In the genomic region with DNA sequence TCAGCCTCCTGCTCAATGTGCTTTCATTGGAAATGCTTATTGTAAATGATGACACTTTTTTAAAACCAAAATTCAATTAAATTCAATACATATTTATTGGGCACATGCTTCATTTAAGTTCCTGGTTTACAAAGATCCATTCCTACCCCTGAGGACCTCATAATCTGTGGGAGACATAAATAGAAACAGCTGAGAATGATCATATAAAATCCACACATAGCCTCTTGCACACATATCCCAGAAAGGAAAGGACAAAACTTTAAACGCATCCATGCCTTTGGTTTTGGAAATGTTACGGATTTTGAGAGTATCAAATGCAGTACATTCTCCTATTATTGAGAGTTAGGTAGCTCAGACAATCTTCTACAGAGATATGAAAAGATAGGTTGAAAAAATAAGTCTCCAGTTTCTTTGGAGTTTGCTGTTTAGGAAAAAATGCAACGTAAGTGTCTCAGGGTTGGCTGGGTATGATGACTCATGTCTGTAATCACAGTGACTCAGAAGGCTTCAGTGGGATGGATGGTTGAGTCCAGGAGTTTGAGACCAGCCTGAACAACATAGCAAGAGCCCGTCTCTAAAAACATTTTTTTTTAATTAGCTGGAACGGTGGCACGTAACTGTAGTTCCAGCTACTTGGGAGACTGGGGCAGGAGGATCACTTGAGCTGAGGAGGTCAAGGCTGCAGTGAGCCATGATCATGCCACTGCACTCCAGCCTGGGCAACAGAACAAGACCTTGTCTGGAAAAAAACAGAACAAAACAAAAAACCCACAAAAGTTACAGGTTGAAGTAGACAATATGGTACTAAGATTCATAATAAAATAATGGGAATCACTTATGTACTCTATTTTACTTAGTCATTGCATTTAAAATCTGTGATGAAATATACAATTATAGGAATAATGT, we compare ENCODE assay signal across 11 cellular contexts. TPM values are rescaled to one million over a fixed set of nuclear protein-coding genes. Genes with fewer than 3 reads are reported as not detected.
DNase-seq lines count a peak whose midpoint lies in the region; ATAC-seq, FAIRE-seq and TF ChIP-seq lines count a peak whose summit lies in the region.
"Had no signal": no experiment of that assay in that cellular context is flagged by ENCODE, and none has a peak within 500 bp of the region (broad histone marks: within the 10 kb centered on the region; RNA-seq: fewer than 3 reads in every experiment).

No MANE protein-coding gene starts in this region.

- no peaks in the 10 kb centered on the region for H3K36me3 ChIP-seq in BJ (ENCODE audit: control insufficient read depth, insufficient read depth, low read length)
- no peaks in the 10 kb centered on the region for H3K36me3 ChIP-seq in astrocyte (ENCODE audit: insufficient read depth, low read length)
- H3K36me3 ChIP-seq: esophagus squamous epithelium had no signal

- H3K27ac ChIP-seq in astrocyte (ENCODE audit: low read depth, low read length), result peak overlapping the region; percentile 33
- no peak overlapping the region for H3K27ac ChIP-seq in CD4-positive, alpha-beta T cell (ENCODE audit: low read depth, low read length)
- H3K27ac ChIP-seq: esophagus squamous epithelium had no signal

- TF ChIP-seq CTCF in BJ (IDR thresholded peaks at IDR 0.05; ENCODE audit: insufficient read depth, low read depth, low read length) (no peak), astrocyte (IDR thresholded peaks at IDR 0.05; ENCODE audit: insufficient read depth, low read depth, low read length) (no peak)
- no peak for TF ChIP-seq CTCF in CD4-positive, alpha-beta T cell (IDR thresholded peaks at IDR 0.05)

- ATAC-seq in HG02884 (IDR thresholded peaks at IDR 0.05; ENCODE audit: unreplicated experiment), result no peak
- ATAC-seq in CD4-positive, alpha-beta T cell (ENCODE audit: poor library complexity), result no peak

- DNase-seq in BJ (ENCODE audit: low read depth) (peak; percentile 71), LHCN-M2 (ENCODE audit: low read depth) (peak; percentile 86), astrocyte (ENCODE audit: low read depth) (peak; percentile 86), kidney tubule cell (ENCODE audit: low spot score) (peak; percentile 93), NCI-H2227 (lab: John Stamatoyannopoulos, UW; ENCODE audit: unreplicated experiment) (no peak), NCI-H82 treated with DMSO at 0.1 percent for 48 hours (lab: John Stamatoyannopoulos, UW; ENCODE audit: unreplicated experiment) (no peak)
- DNase-seq in CD4-positive, alpha-beta T cell, result no peak
- DNase-seq: esophagus squamous epithelium, NCI-H1436 had no signal

- H3K36me3 Mint-ChIP-seq in astrocyte (ENCODE audit: low read depth, unreplicated experiment), result peaks cover 3% of the 10 kb centered on the region
- H3K36me3 Mint-ChIP-seq in CD4-positive, alpha-beta T cell (ENCODE audit: low read depth), result no peaks in the 10 kb centered on the region

- H3K27me3 ChIP-seq in BJ (ENCODE audit: control insufficient read depth, insufficient read depth, low read length) (peaks cover 3% of the 10 kb centered on the region; the same call in 1 of the 2 replicates), astrocyte (ENCODE audit: insufficient read depth, low read length) (no peaks in the 10 kb centered on the region)
- H3K27me3 ChIP-seq in CD4-positive, alpha-beta T cell (ENCODE audit: control insufficient read depth, insufficient read depth, low read length), result peaks cover 35% of the 10 kb centered on the region

- no peaks in the 10 kb centered on the region for H4K20me1 ChIP-seq in astrocyte (ENCODE audit: insufficient read depth, low read length)

- no peak overlapping the region for H2AFZ ChIP-seq in astrocyte (ENCODE audit: low read depth, low read length)

- H3K4me1 ChIP-seq in astrocyte (ENCODE audit: insufficient read depth, low read length), result peaks cover 15% of the 10 kb centered on the region

- CTCF ChIA-PET in BJ (lab: Yijun Ruan, JAX), result interaction anchor here (1.0 to 7.4 kb wide), 3 partner anchors 11 to 30 kb away, joined by 3 to 54 read pairs (median 3); no protein-coding TSS in a partner anchor
- CTCF ChIA-PET in CD4-positive, alpha-beta T cell (lab: Charles Lee), result no interaction called here

- H3K27me3 Mint-ChIP-seq in astrocyte (ENCODE audit: low read depth, unreplicated experiment), result peaks cover 2% of the 10 kb centered on the region
- H3K27me3 Mint-ChIP-seq in CD4-positive, alpha-beta T cell, result peaks cover 64% of the 10 kb centered on the region

- intact Hi-C loops in CD4-positive, alpha-beta T cell (cut with DNase I, micrococcal nuclease), result no loop called here

- H3K9ac ChIP-seq in astrocyte (ENCODE audit: low read length), result no peak overlapping the region

- no peaks in the 10 kb centered on the region for H3K9me3 Mint-ChIP-seq in astrocyte (ENCODE audit: unreplicated experiment)
- H3K9me3 Mint-ChIP-seq in CD4-positive, alpha-beta T cell, result no peaks in the 10 kb centered on the region

- peak; percentile 56 for FAIRE-seq in astrocyte (lab: Jason Lieb, UNC)
- FAIRE-seq: G401.6 had no signal

- H3K4me3 Mint-ChIP-seq in astrocyte (ENCODE audit: unreplicated experiment), result no peak overlapping the region
- H3K4me3 Mint-ChIP-seq in CD4-positive, alpha-beta T cell, result no peak overlapping the region

- H3K4me1 Mint-ChIP-seq in astrocyte (ENCODE audit: low read depth, unreplicated experiment), result peaks cover 7% of the 10 kb centered on the region
- H3K4me1 Mint-ChIP-seq in CD4-positive, alpha-beta T cell (ENCODE audit: low read depth), result peaks cover 25% of the 10 kb centered on the region

- H3K79me2 ChIP-seq in astrocyte (ENCODE audit: insufficient read depth, low read length), result peaks cover 7% of the 10 kb centered on the region

- H3K27ac Mint-ChIP-seq in astrocyte (ENCODE audit: unreplicated experiment), result peak overlapping the region; percentile 27
- H3K27ac Mint-ChIP-seq in CD4-positive, alpha-beta T cell, result no peak overlapping the region

- POLR2A ChIA-PET in BJ (lab: Charles Lee), result no interaction called here
- POLR2A ChIA-PET in CD4-positive, alpha-beta T cell (lab: Charles Lee), result no interaction called here

- H3K9me3 ChIP-seq in astrocyte (ENCODE audit: insufficient read depth, low read depth, low read length), result no peaks in the 10 kb centered on the region
- H3K9me3 ChIP-seq in CD4-positive, alpha-beta T cell (ENCODE audit: control insufficient read depth, low read length), result no peaks in the 10 kb centered on the region
- H3K9me3 ChIP-seq: esophagus squamous epithelium had no signal

- peak overlapping the region; percentile 53 for H3K4me2 ChIP-seq in astrocyte (ENCODE audit: low read length)

- no peak overlapping the region for H3K4me3 ChIP-seq in BJ (ENCODE audit: low read depth, low read length)
- H3K4me3 ChIP-seq in astrocyte (ENCODE audit: insufficient read depth, low read depth, low read length), result no peak overlapping the region
- H3K4me3 ChIP-seq: esophagus squamous epithelium had no signal

RNA-seq across cellular contexts. Expression of a gene that starts 3.9 kb away (rescaled TPM):
- polyA plus RNA-seq in BJ (2011; rRNA removed), result 4.6 and 6.4 TPM in 2 replicates
- polyA minus RNA-seq in BJ (2011; rRNA and poly(A)+ RNA removed), result 0.72 and 1.6 TPM in 2 replicates
- total RNA-seq in LHCN-M2 (2014; rRNA removed) (2.3 and 3.8 TPM in 2 replicates), astrocyte (11.5 and 12.3 TPM in 2 replicates)
- 5.3 TPM for polyA plus RNA-seq in LHCN-M2 (2012)
- under 1 TPM in 1 of 2 experiments, not detected in 1; 0.22 TPM for total RNA-seq in CD4-positive, alpha-beta T cell

RNA-seq across cellular contexts. Expression of a gene that starts 26.8 kb away (rescaled TPM):
- 25.5 and 31.2 TPM in 2 replicates for polyA plus RNA-seq in BJ (2011; rRNA removed)
- polyA minus RNA-seq in BJ (2011; rRNA and poly(A)+ RNA removed), result 16.5 and 18.5 TPM in 2 replicates
- total RNA-seq in LHCN-M2 (2014; rRNA removed) (49.9 and 50.7 TPM in 2 replicates), astrocyte (43.9 and 46.7 TPM in 2 replicates)
- 23.1 TPM for polyA plus RNA-seq in LHCN-M2 (2012)
- total RNA-seq in CD4-positive, alpha-beta T cell, result 10 to 100 TPM; 40.4 to 46.8 TPM

Comparison
In these comparisons a context has a peak if more than half of its experiments do, and no peak if none do; other contexts are left out.
1. DNase-seq: peak in BJ (single experiment), LHCN-M2 (single experiment), astrocyte (single experiment) and kidney tubule cell (single experiment); none in NCI-H2227 (single experiment), NCI-H82 treated with DMSO at 0.1 percent for 48 hours (single experiment) and CD4-positive, alpha-beta T cell (0 of 10).